In the genomic region with DNA sequence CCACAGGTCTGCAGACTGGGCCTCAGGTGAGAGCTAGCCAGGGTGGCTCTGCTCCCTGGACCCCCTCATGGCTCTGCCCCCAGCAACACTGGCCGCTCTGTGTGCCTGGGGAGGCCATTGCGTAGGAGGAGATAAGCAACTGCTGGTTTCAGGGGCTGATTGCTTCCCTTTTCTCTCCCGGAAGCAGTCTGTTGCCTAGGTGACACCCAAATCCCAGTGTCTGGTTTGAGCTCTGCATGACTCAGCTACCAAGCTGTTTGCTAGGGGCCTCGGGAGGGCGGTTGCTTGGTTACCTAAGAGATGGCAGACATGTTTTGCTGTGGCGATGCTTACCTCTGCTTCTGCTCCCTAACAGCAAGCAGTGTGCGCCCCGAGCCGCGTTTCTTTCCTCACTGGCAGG, we compare ENCODE assay signal across 11 cellular contexts. TPM values are rescaled to one million over a fixed set of nuclear protein-coding genes. Genes with fewer than 3 reads are reported as not detected.
DNase-seq lines count a peak whose midpoint lies in the region; ATAC-seq, FAIRE-seq and TF ChIP-seq lines count a peak whose summit lies in the region.
"Not testable (repeated sequence)": the region's sequence is repeated elsewhere in the genome, so short reads cannot be mapped to it uniquely, and the experiment has no call there.
"Had no signal": no experiment of that assay in that cellular context is flagged by ENCODE, and none has a peak within 500 bp of the region (broad histone marks: within the 10 kb centered on the region; RNA-seq: fewer than 3 reads in every experiment).

No MANE protein-coding gene starts in this region.

- not testable (repeated sequence) for H3K27me3 ChIP-seq in DND-41 (ENCODE audit: insufficient read depth, low read length, poor library complexity); GM12878 (replicated peaks in 1 of 2; ENCODE audit: control insufficient read depth in 2 of 2, insufficient read depth in 2 of 2, low read length in 1 of 2)

- H3K9me3 Mint-ChIP-seq in WTC11, result not testable (repeated sequence)

- not testable (repeated sequence) for TF ChIP-seq RAD21 in GM12878 (IDR thresholded peaks at IDR 0.05; ENCODE audit: insufficient read depth, low read depth, low read length)

- H3K4me3 Mint-ChIP-seq in WTC11, result not testable (repeated sequence)

- SMC1A ChIA-PET in GM12878 (lab: Charles Lee; ENCODE audit: uncharacterized antibody, unreplicated experiment), result not testable (repeated sequence)

- POLR2A ChIA-PET in WTC11 (lab: Charles Lee), result not testable (repeated sequence)
- POLR2A ChIA-PET in GM12878 (lab: Charles Lee), result interaction anchor here (1.7 kb wide), 1 partner anchor 415 kb away, joined by 3 read pairs; no protein-coding TSS in a partner anchor

- 0 out of 2 replicates have a peak overlapping the region, but pooled peaks have one; percentile 21 for H3K9ac ChIP-seq in DND-41 (ENCODE audit: low read depth, low read length)
- not testable (repeated sequence) for H3K9ac ChIP-seq in GM12878 (ENCODE audit: control insufficient read depth, insufficient read depth, low read length)

- in situ Hi-C loops in GM12878 (cut with MboI), result loop anchor here (10.0 kb wide), 1 partner anchor 109 kb away; the partner anchor contains the start of gene TMEM185A

- H3K36me3 ChIP-seq in DND-41 (ENCODE audit: insufficient read depth, low read length); GM12878 (ENCODE audit: control insufficient read depth in 2 of 2, insufficient read depth in 2 of 2, low read length in 1 of 2): not testable (repeated sequence)

- not testable (repeated sequence) for BruUV-seq in GM12878 (replicated peaks; lab: Mats Ljungman, UMichigan)

- WGBS in GM12878 (ENCODE audit: insufficient coverage, insufficient replicate concordance, low lambda C conversion rate, missing lambda C conversion rate), result 37% methylated on average over 5 of the region's 10 CpGs

- peak overlapping the region; percentile 52; the same call in 1 of the 2 replicates for H3K4me2 ChIP-seq in DND-41 (ENCODE audit: insufficient read depth, low read length)
- not testable (repeated sequence) for H3K4me2 ChIP-seq in GM12878 (ENCODE audit: control insufficient read depth, insufficient read depth)

- RAD21 ChIA-PET in GM12878 (lab: Charles Lee; ENCODE audit: unreplicated experiment), result interaction anchor here (1.7 to 2.3 kb wide), 2 partner anchors 13 to 14 kb away, joined by 6 to 11 read pairs; no protein-coding TSS in a partner anchor

- H3K27ac Mint-ChIP-seq in WTC11, result not testable (repeated sequence)

- peak; percentile 78 for DNase-seq in DND-41
- DNase-seq in NCI-H748 (lab: John Stamatoyannopoulos, UW; ENCODE audit: unreplicated experiment), result peak; percentile 82
- DNase-seq in WTC11 (ENCODE audit: low spot score), result peak; percentile 11
- peak; percentile 26 for DNase-seq in GM12878 (ENCODE audit: low read depth, low spot score)
- peak in 1 of 2 donors; percentile 21 for DNase-seq in left colon
- peak; percentile 34 for DNase-seq in stimulated activated CD8-positive, alpha-beta memory T cell treated with anti-CD3 and anti-CD28 coated beads, Interleukin-4, amount 100 ng/mL, for 24 hours (ENCODE audit: low read depth)

- not testable (repeated sequence) for H3K27me3 Mint-ChIP-seq in WTC11 (ENCODE audit: low read depth)

- H3K4me1 ChIP-seq in DND-41 (ENCODE audit: insufficient read depth, low read length), result peaks cover 13% of the 10 kb centered on the region
- peaks cover 12% of the 10 kb centered on the region for H3K4me1 ChIP-seq in GM12878 (ENCODE audit: control insufficient read depth, insufficient read depth, low read length)

- CTCF ChIA-PET in WTC11 (lab: Charles Lee), result not testable (repeated sequence)
- CTCF ChIA-PET in GM12878 (lab: Yijun Ruan, JAX), result interaction anchor here (0.8 to 11.7 kb wide), 2 partner anchors 12 to 15 kb away, joined by 4 to 88 read pairs; partner anchors contain the start of gene EOLA1

- ATAC-seq in DND-41 (ENCODE audit: insufficient read depth, low read depth) (peak; percentile 97), GM21528 (IDR thresholded peaks at IDR 0.05; ENCODE audit: low FRiP score, unreplicated experiment) (peak; percentile 96), HG03457 (IDR thresholded peaks at IDR 0.05; ENCODE audit: unreplicated experiment) (peak; percentile 94), WTC11 (peak; percentile 67), GM12878 (peak; percentile 92), left colon (peak; percentile 36)

- H3K27ac ChIP-seq in DND-41 (ENCODE audit: low read length) (peak overlapping the region; percentile 80), GM12878 (ENCODE audit: control insufficient read depth, insufficient read depth) (peak overlapping the region; percentile 44; the same call in 1 of the 2 replicates)

- peak overlapping the region in 1 of 2 experiments; percentile 42; a peak in 1 of 4 replicates for H3K4me3 ChIP-seq in DND-41 (ENCODE audit: low read depth in 1 of 2, low read length in 2 of 2)
- not testable (repeated sequence) for H3K4me3 ChIP-seq in GM12878

- H4K20me1 ChIP-seq in DND-41 (ENCODE audit: insufficient read depth, low read length); GM12878 (ENCODE audit: control insufficient read depth, insufficient read depth): not testable (repeated sequence)

- not testable (repeated sequence) for H3K36me3 Mint-ChIP-seq in WTC11

- 0 out of 2 replicates have a peak, but pooled peaks have one; percentile 31 for TF ChIP-seq POLR2A in GM12878 (IDR thresholded peaks at IDR 0.05; ENCODE audit: low read depth, low read length)

- H3K9me3 ChIP-seq in DND-41 (ENCODE audit: insufficient read depth, low read length, severe bottlenecking); GM12878 (replicated peaks; ENCODE audit: control insufficient read depth, insufficient read depth, low read length): not testable (repeated sequence)

- H3K4me1 Mint-ChIP-seq in WTC11, result not testable (repeated sequence)

- FAIRE-seq in GM12878 (lab: Jason Lieb, UNC), result peak; percentile 99

- peak overlapping the region; percentile 39; the same call in 1 of the 2 replicates for H2AFZ ChIP-seq in DND-41 (ENCODE audit: low read depth, low read length)
- H2AFZ ChIP-seq in GM12878 (ENCODE audit: control insufficient read depth, low read depth, low read length), result not testable (repeated sequence)

- H3K79me2 ChIP-seq in DND-41 (ENCODE audit: insufficient read depth, low read length); GM12878 (ENCODE audit: control insufficient read depth, insufficient read depth, low read length): not testable (repeated sequence)

- not testable (repeated sequence) for TF ChIP-seq CTCF in DND-41 (IDR thresholded peaks at IDR 0.05; ENCODE audit: borderline replicate concordance, extremely low read depth, low read length, poor library complexity, severe bottlenecking); WTC11 (IDR thresholded peaks at IDR 0.05); GM12878 (IDR thresholded peaks at IDR 0.05 in 2 of 3, conservative IDR thresholded peaks at IDR 0.05 in 1 of 3; ENCODE audit: control insufficient read depth in 2 of 3, extremely low read depth in 1 of 3, insufficient read depth in 1 of 3, low read depth in 3 of 3, low read length in 3 of 3)

- intact Hi-C loops in GM12878 (cut with micrococcal nuclease; ENCODE audit: unreplicated experiment); left colon (cut with DNase I, micrococcal nuclease): not testable (repeated sequence)

- TF ChIP-seq EP300 in GM12878 (IDR thresholded peaks at IDR 0.05; ENCODE audit: borderline replicate concordance in 1 of 2, control insufficient read depth in 1 of 2, low read depth in 2 of 2, low read length in 2 of 2), result peak in 1 of 2 experiments; percentile 11; a peak in 1 of 4 replicates

RNA-seq across cellular contexts. Expression of gene EOLA1, which starts 15.4 kb away (rescaled TPM):
- total RNA-seq in WTC11 (2021) (5.4 to 7.7 TPM (median 6.1 TPM) in 3 replicates), GM12878 (2014; rRNA removed) (20.4 and 20.7 TPM in 2 replicates), GM12878 (2014; rRNA removed; fragmentation: Illumina TruSeq; extraction: Trizol) (22.0 and 24.6 TPM in 2 replicates), GM12878 (2021) (27.1 and 28.6 TPM in 2 replicates), left colon (10 to 100 TPM; 37.2 to 37.8 TPM)
- 20.5 and 23.1 TPM in 2 replicates for total RNA-seq in GM12878 (2013; cell fraction: nucleolus; rRNA removed)
- polyA plus RNA-seq in GM12878 (2011; ENCODE audit: low read depth), result 16.1 TPM
- polyA plus RNA-seq in GM12878 (2011; rRNA removed) (42.3 and 42.8 TPM in 2 replicates), GM12878 (2014; fragmentation: Illumina TruSeq; extraction: Trizol) (21.4 and 23.8 TPM in 2 replicates), GM12878 (2014; fragmentation: Nextera tagmentation; extraction: Ambion mirVana) (10 to 100 TPM in 1 of 2 experiments, 1 to 10 TPM in 1; 9.2 to 17.6 TPM), GM12878 (2014; rRNA removed) (24.7 and 27.1 TPM in 2 replicates), GM12878 (2016; fragmentation: Nextera tagmentation; extraction: Ambion mirVana) (10 to 100 TPM; 26.5 to 26.6 TPM)
- polyA plus RNA-seq in GM12878 (2011; cell fraction: cytosol; rRNA removed), result 33.7 and 36.5 TPM in 2 replicates
- 38.1 and 45.5 TPM in 2 replicates for polyA plus RNA-seq in GM12878 (2011; cell fraction: nucleus; rRNA removed)
- 23.2 and 26.3 TPM in 2 replicates for polyA plus RNA-seq in GM12878 (2012)
- polyA minus RNA-seq in GM12878 (2011; rRNA and poly(A)+ RNA removed), result 19.1 and 27.5 TPM in 2 replicates
- polyA minus RNA-seq in GM12878 (2011; cell fraction: cytosol; rRNA and poly(A)+ RNA removed), result 10.1 and 11.8 TPM in 2 replicates
- 33.7 and 43.8 TPM in 2 replicates for polyA minus RNA-seq in GM12878 (2011; cell fraction: nucleus; rRNA and poly(A)+ RNA removed)

RNA-seq across cellular contexts. Expression of gene IDS, which starts 20.3 kb away (rescaled TPM):
- 13.3 to 21.7 TPM (median 18.0 TPM) in 3 replicates for total RNA-seq in WTC11 (2021)
- total RNA-seq in GM12878 (2013; cell fraction: nucleolus; rRNA removed), result 62.3 and 67.5 TPM in 2 replicates
- total RNA-seq in GM12878 (2014; rRNA removed), result 48.2 and 51.2 TPM in 2 replicates
- total RNA-seq in GM12878 (2014; rRNA removed; fragmentation: Illumina TruSeq; extraction: Trizol), result 23.8 and 26.8 TPM in 2 replicates
- total RNA-seq in GM12878 (2021), result 51.3 and 52.2 TPM in 2 replicates
- polyA plus RNA-seq in GM12878 (2011; ENCODE audit: low read depth), result 29.8 TPM
- 59.3 and 79.1 TPM in 2 replicates for polyA plus RNA-seq in GM12878 (2011; rRNA removed)
- 80.0 and 90.9 TPM in 2 replicates for polyA plus RNA-seq in GM12878 (2011; cell fraction: cytosol; rRNA removed)
- polyA plus RNA-seq in GM12878 (2011; cell fraction: nucleus; rRNA removed), result 52.3 and 66.6 TPM in 2 replicates
- polyA plus RNA-seq in GM12878 (2012), result 41.1 and 45.9 TPM in 2 replicates
- polyA plus RNA-seq in GM12878 (2014; fragmentation: Illumina TruSeq; extraction: Trizol), result 53.1 and 63.4 TPM in 2 replicates
- polyA plus RNA-seq in GM12878 (2014; fragmentation: Nextera tagmentation; extraction: Ambion mirVana), result 1 to 10 TPM; 6.1 to 9.6 TPM
- 47.2 and 52.4 TPM in 2 replicates for polyA plus RNA-seq in GM12878 (2014; rRNA removed)
- polyA plus RNA-seq in GM12878 (2016; fragmentation: Nextera tagmentation; extraction: Ambion mirVana), result 10 to 100 TPM; 62.4 to 66.6 TPM
- polyA minus RNA-seq in GM12878 (2011; rRNA and poly(A)+ RNA removed), result 76.7 and 84.8 TPM in 2 replicates
- 32.3 and 35.1 TPM in 2 replicates for polyA minus RNA-seq in GM12878 (2011; cell fraction: cytosol; rRNA and poly(A)+ RNA removed)
- polyA minus RNA-seq in GM12878 (2011; cell fraction: nucleus; rRNA and poly(A)+ RNA removed), result 29.0 and 36.7 TPM in 2 replicates
- 10 to 100 TPM; 28.8 to 58.5 TPM for total RNA-seq in left colon

RNA-seq across cellular contexts. Expression of gene HSFX3, which starts 24.3 kb away (rescaled TPM):
- total RNA-seq in WTC11 (2021), result not detected in 3 replicates
- total RNA-seq in GM12878 (2013; cell fraction: nucleolus; rRNA removed), result not detected in 2 replicates
- 0.40 TPM in 1 of 2 replicates, not detected in the other for total RNA-seq in GM12878 (2014; rRNA removed)
- not detected in 2 replicates for total RNA-seq in GM12878 (2014; rRNA removed; fragmentation: Illumina TruSeq; extraction: Trizol)
- not detected in 2 replicates for total RNA-seq in GM12878 (2021)
- not detected for polyA plus RNA-seq in GM12878 (2011; ENCODE audit: low read depth)
- polyA plus RNA-seq in GM12878 (2011; rRNA removed), result 0.05 TPM in 1 of 2 replicates, not detected in the other
- polyA plus RNA-seq in GM12878 (2011; cell fraction: cytosol; rRNA removed), result 0.06 and 0.07 TPM in 2 replicates
- polyA plus RNA-seq in GM12878 (2011; cell fraction: nucleus; rRNA removed), result not detected in 2 replicates
- not detected in 2 replicates for polyA plus RNA-seq in GM12878 (2012)
- polyA plus RNA-seq in GM12878 (2014; fragmentation: Illumina TruSeq; extraction: Trizol), result 0.29 TPM in 1 of 2 replicates, not detected in the other
- polyA plus RNA-seq in GM12878 (2014; fragmentation: Nextera tagmentation; extraction: Ambion mirVana), result under 1 TPM in 1 of 2 experiments, not detected in 1; 0.29 TPM
- polyA plus RNA-seq in GM12878 (2014; rRNA removed), result 0.26 TPM in 1 of 2 replicates, not detected in the other
- polyA plus RNA-seq in GM12878 (2016; fragmentation: Nextera tagmentation; extraction: Ambion mirVana), result not detected
- polyA minus RNA-seq in GM12878 (2011; rRNA and poly(A)+ RNA removed), result 0.52 TPM in 1 of 2 replicates, not detected in the other
- polyA minus RNA-seq in GM12878 (2011; cell fraction: cytosol; rRNA and poly(A)+ RNA removed), result not detected in 2 replicates
- polyA minus RNA-seq in GM12878 (2011; cell fraction: nucleus; rRNA and poly(A)+ RNA removed), result not detected in 2 replicates
- total RNA-seq in left colon, result not detected
- total RNA-seq: dermis microvascular lymphatic vessel endothelial cell, NCI-H460, osteoblast had no signal

Comparison
In these comparisons a context has a peak if more than half of its experiments do, and no peak if none do; other contexts are left out.
1. ATAC-seq: peak in every context shown above with its lines; median percentile 97 in DND-41; 96 in GM21528; 94 in HG03457; 92 in GM12878; 67 in WTC11; 36 in left colon.